ENCODE assay signal across 8 cellular contexts in the genomic region with DNA sequence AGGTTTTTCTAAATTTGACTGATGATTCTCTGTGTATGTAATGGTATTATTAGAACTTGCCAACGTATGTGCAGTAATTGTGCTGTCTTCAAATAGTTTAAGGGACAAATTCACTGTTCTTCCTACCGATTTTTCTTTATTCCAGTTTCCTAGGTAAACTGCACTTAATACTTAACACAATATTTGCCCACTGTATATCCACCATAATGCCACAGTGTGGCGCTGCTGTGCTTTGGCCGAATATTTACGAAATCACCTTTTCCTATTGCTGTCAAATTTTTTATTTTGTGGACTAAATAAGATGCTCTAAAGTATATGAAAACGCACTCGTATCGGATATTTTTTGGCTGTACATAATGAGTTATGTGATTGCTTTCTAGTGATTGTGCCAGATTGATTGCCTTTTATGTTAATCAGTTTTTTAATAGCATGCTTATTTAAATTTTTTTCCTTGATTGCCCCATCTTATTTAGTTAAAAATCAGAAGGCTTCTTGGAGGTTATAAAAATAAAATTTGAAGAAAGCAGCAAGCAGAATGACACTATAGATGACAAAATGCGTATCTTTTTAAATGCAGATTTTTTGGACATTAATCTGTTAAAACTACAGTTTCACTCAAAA. TPM values are rescaled to one million over a fixed set of nuclear protein-coding genes. Genes with fewer than 3 reads are reported as not detected.
DNase-seq lines count a peak whose midpoint lies in the region; ATAC-seq and TF ChIP-seq lines count a peak whose summit lies in the region.

No MANE protein-coding gene starts in this region.

- intact Hi-C loops in aorta (cut with DNase I) = no loop called here

- 15 to 20% methylated on average over 9 of the region's 9 CpGs for WGBS in aorta, 2 donors

- no peak overlapping the region for H3K27ac ChIP-seq in aorta (ENCODE audit: low read depth in 1 of 2, low read length in 2 of 2)

- peak; percentile 38 for DNase-seq in COLO668 (lab: John Stamatoyannopoulos, UW; ENCODE audit: unreplicated experiment)
- peak; percentile 35 for DNase-seq in NCI-H2196 (lab: John Stamatoyannopoulos, UW; ENCODE audit: unreplicated experiment)
- peak; percentile 43 to 44 for DNase-seq in activated CD4-positive, alpha-beta T cell treated with anti-CD3 and anti-CD28 coated beads, Interleukin-2, amount 50 U/mL, for 48 hours
- no peak for DNase-seq in epithelial cell of proximal tubule (ENCODE audit: low read depth)
- DNase-seq in naive thymus-derived CD8-positive, alpha-beta T cell = peak in 8 of 10 donors; percentile 6 to 31 (median 20)
- peak in 1 of 2 donors; percentile 49 for DNase-seq in aorta

- H3K27ac Mint-ChIP-seq in naive thymus-derived CD8-positive, alpha-beta T cell = peak overlapping the region in 2 of 10 donors; percentile 2 to 48

- peak overlapping the region in 6 of 10 donors; percentile 7 to 37 (median 28) for H3K4me3 Mint-ChIP-seq in naive thymus-derived CD8-positive, alpha-beta T cell

- peaks cover 4 to 71% (median 14%) of the 10 kb centered on the region in 3 donors for H3K36me3 Mint-ChIP-seq in naive thymus-derived CD8-positive, alpha-beta T cell

- no peaks in the 10 kb centered on the region for H3K27me3 Mint-ChIP-seq in naive thymus-derived CD8-positive, alpha-beta T cell

- POLR2A ChIA-PET in naive thymus-derived CD8-positive, alpha-beta T cell (lab: Charles Lee) = no interaction called here

- H3K9me3 ChIP-seq in aorta (ENCODE audit: control insufficient read depth, low read length) = no peaks in the 10 kb centered on the region

- H3K9me3 Mint-ChIP-seq in naive thymus-derived CD8-positive, alpha-beta T cell = no peaks in the 10 kb centered on the region

- no peaks in the 10 kb centered on the region for H3K27me3 ChIP-seq in aorta (ENCODE audit: control insufficient read depth in 1 of 2, insufficient read depth in 2 of 2, low read length in 1 of 2)

- peaks cover 0 to 6% of the 10 kb centered on the region in 2 donors for H3K36me3 ChIP-seq in aorta (ENCODE audit: control insufficient read depth in 1 of 2, insufficient read depth in 2 of 2, low read length in 1 of 2)

- peaks cover 25 to 64% (median 58%) of the 10 kb centered on the region in 4 donors for H3K4me1 Mint-ChIP-seq in naive thymus-derived CD8-positive, alpha-beta T cell

- TF ChIP-seq CTCF in epithelial cell of proximal tubule (conservative IDR thresholded peaks at IDR 0.05; ENCODE audit: low read depth, low read length) = peak; percentile 89

- peak; percentile 28 for ATAC-seq in GM21367 (IDR thresholded peaks at IDR 0.05; ENCODE audit: unreplicated experiment)
- peak; percentile 61 to 70 for ATAC-seq in naive thymus-derived CD8-positive, alpha-beta T cell
- ATAC-seq in aorta (ENCODE audit: low FRiP score) = peak; percentile 86
- ATAC-seq in GM18861 (IDR thresholded peaks at IDR 0.05; ENCODE audit: unreplicated experiment) = no peak

- H3K4me1 ChIP-seq in aorta (ENCODE audit: control insufficient read depth in 1 of 2, insufficient read depth in 2 of 2, low read length in 2 of 2) = peaks cover 3 to 8% of the 10 kb centered on the region in 2 donors

- H3K4me3 ChIP-seq in epithelial cell of proximal tubule (ENCODE audit: low read depth, low read length) (no peak overlapping the region), aorta (ENCODE audit: low read length in 2 of 2) (no peak overlapping the region)

RNA-seq across cellular contexts. Expression of gene AASDHPPT, which starts 10.5 kb away (rescaled TPM):
- 48.8 and 60.8 TPM in 2 replicates for total RNA-seq in epithelial cell of proximal tubule
- total RNA-seq in naive thymus-derived CD8-positive, alpha-beta T cell = 10 to 100 TPM; 28.0 to 29.6 TPM
- 10 to 100 TPM; 35.5 to 48.6 (median 45.8) TPM for polyA plus RNA-seq in naive thymus-derived CD8-positive, alpha-beta T cell
- total RNA-seq in aorta = 10 to 100 TPM; 20.0 to 23.4 TPM
- 10 to 100 TPM; 11.1 to 12.8 TPM for polyA plus RNA-seq in aorta

RNA-seq across cellular contexts. Expression of gene KBTBD3, which starts 10.8 kb away (rescaled TPM):
- total RNA-seq in epithelial cell of proximal tubule (4.2 and 5.2 TPM in 2 replicates), aorta (1 to 10 TPM; 9.7 to 9.9 TPM)
- 10 to 100 TPM; 10.5 to 13.2 TPM for total RNA-seq in naive thymus-derived CD8-positive, alpha-beta T cell
- 10 to 100 TPM in 1 of 3 donors, 1 to 10 TPM in 2; 5.1 to 17.5 (median 9.7) TPM for polyA plus RNA-seq in naive thymus-derived CD8-positive, alpha-beta T cell
- 10 to 100 TPM in 1 of 2 donors, 1 to 10 TPM in 1; 4.5 to 16.2 TPM for polyA plus RNA-seq in aorta
